In genomic region chr14:105180598-105181528, GRCh38 we compare ENCODE assay signal across 8 cellular contexts. TPM values are rescaled to one million over a fixed set of nuclear protein-coding genes. Genes with fewer than 3 reads are reported as not detected.
DNase-seq lines count a peak whose midpoint lies in the region; ATAC-seq and TF ChIP-seq lines count a peak whose summit lies in the region.

TSS of gene NUDT14 (minus strand) at chr14:105181312. CDS start at chr14:105181209, 103 bp downstream.

- DNase-seq in Daoy (ENCODE audit: low read depth) (peak; percentile 86), H4 (ENCODE audit: low spot score) (peak; percentile 34), NCI-H146 treated with DMSO at 0.1 percent for 48 hours (lab: John Stamatoyannopoulos, UW; ENCODE audit: unreplicated experiment) (peak; percentile 60), dermis microvascular lymphatic vessel endothelial cell (ENCODE audit: low read depth in 2 of 2) (peak in 1 of 2 donors; percentile 66), lung (ENCODE audit: low spot score) (peak; percentile 86)
- DNase-seq in activated CD4-positive, alpha-beta T cell treated with anti-CD3 and anti-CD28 coated beads, Interleukin-2, amount 50 U/mL, for 24 hours (ENCODE audit: low read depth in 1 of 2, low spot score in 1 of 2) = peak; percentile 74
- DNase-seq in stimulated activated CD8-positive, alpha-beta memory T cell treated with anti-CD3 and anti-CD28 coated beads, Interleukin-15, amount 100 ng/mL, for 1 hour (ENCODE audit: low read depth) = peak; percentile 74

- no peak for TF ChIP-seq CTCF in lung (IDR thresholded peaks at IDR 0.05; ENCODE audit: control extremely low read depth, extremely low read depth)

- H3K4me1 ChIP-seq in lung (ENCODE audit: control insufficient read depth in 2 of 2, insufficient read depth in 2 of 2, low read length in 2 of 2) = peaks cover 0 to 22% of the 10 kb centered on the region in 2 donors

- peaks cover 0 to 5% of the 10 kb centered on the region in 2 donors for H3K36me3 ChIP-seq in lung (ENCODE audit: control insufficient read depth in 2 of 2, insufficient read depth in 2 of 2, low read length in 2 of 2)

- H3K27me3 ChIP-seq in lung (ENCODE audit: control insufficient read depth, insufficient read depth) = no peaks in the 10 kb centered on the region

- no peaks in the 10 kb centered on the region for H3K9me3 ChIP-seq in lung (ENCODE audit: control insufficient read depth in 2 of 2, insufficient read depth in 1 of 2, low read length in 1 of 2)

- WGBS in lung, 2 donors = 1% methylated on average over 57 to 105 of the region's 105 CpGs

- ATAC-seq in lung (ENCODE audit: insufficient read depth, low FRiP score) (peak; percentile 89), GM18519 (IDR thresholded peaks at IDR 0.05; ENCODE audit: low FRiP score, unreplicated experiment) (no peak)

- H3K27ac ChIP-seq in lung (ENCODE audit: low read depth in 1 of 2, low read length in 1 of 2) = peak within 1 kb of the TSS in 1 of 2 donors; percentile 55

- H3K4me3 ChIP-seq in lung = peak within 1 kb of the TSS; percentile 47

RNA-seq across cellular contexts. Expression of gene NUDT14, which starts in this region (rescaled TPM):
- 18.3 and 41.4 TPM in 2 replicates for total RNA-seq in Daoy (2014; rRNA removed; shearing (Covaris generic))
- total RNA-seq in H4 (2014; rRNA removed; shearing (Covaris generic)) = 18.0 and 19.8 TPM in 2 replicates
- total RNA-seq in dermis microvascular lymphatic vessel endothelial cell = 54.4 and 76.2 TPM in 2 replicates
- 10 to 100 TPM; 29.8 to 80.7 TPM for total RNA-seq in lung
- polyA plus RNA-seq in lung = 10 to 100 TPM; 27.7 to 72.7 TPM
